Comparison of ENCODE assay signal across 1 cellular context in the genomic region with DNA sequence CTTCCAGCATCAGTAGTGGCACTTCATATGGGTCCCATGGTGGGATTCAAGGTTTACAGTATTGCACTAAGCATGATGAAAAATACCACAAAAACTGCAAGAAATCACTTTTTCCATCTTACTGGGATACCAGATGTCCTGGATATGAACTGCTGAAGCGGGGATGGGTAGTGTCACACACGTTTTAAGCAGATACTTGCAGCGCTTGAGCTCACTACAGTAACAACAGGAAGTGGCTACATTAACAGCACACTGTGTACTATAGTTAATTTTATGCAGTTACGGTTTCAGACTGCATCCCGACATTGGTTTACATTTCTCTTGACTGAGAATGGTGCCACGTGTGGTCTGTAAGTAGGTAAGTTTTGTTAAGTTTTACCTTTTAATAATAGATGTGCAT.
TF ChIP-seq lines count a peak whose summit lies in the region.

No MANE protein-coding gene starts in this region.

TF ChIP-seq in WTC11, 78 proteins besides CTCF, POLR2A, EP300 and RAD21 (continued from another document):
- TF ChIP-seq, protein P1, sequence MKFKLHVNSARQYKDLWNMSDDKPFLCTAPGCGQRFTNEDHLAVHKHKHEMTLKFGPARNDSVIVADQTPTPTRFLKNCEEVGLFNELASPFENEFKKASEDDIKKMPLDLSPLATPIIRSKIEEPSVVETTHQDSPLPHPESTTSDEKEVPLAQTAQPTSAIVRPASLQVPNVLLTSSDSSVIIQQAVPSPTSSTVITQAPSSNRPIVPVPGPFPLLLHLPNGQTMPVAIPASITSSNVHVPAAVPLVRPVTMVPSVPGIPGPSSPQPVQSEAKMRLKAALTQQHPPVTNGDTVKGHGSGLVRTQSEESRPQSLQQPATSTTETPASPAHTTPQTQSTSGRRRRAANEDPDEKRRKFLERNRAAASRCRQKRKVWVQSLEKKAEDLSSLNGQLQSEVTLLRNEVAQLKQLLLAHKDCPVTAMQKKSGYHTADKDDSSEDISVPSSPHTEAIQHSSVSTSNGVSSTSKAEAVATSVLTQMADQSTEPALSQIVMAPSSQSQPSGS (CRISPR knock-in tag; IDR thresholded peaks at IDR 0.05; ENCODE audit: borderline replicate concordance, low read depth): no peak
- TF ChIP-seq, protein P2, sequence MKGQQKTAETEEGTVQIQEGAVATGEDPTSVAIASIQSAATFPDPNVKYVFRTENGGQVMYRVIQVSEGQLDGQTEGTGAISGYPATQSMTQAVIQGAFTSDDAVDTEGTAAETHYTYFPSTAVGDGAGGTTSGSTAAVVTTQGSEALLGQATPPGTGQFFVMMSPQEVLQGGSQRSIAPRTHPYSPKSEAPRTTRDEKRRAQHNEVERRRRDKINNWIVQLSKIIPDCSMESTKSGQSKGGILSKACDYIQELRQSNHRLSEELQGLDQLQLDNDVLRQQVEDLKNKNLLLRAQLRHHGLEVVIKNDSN (CRISPR knock-in tag; IDR thresholded peaks at IDR 0.05): no peak
- TF ChIP-seq, protein P3, sequence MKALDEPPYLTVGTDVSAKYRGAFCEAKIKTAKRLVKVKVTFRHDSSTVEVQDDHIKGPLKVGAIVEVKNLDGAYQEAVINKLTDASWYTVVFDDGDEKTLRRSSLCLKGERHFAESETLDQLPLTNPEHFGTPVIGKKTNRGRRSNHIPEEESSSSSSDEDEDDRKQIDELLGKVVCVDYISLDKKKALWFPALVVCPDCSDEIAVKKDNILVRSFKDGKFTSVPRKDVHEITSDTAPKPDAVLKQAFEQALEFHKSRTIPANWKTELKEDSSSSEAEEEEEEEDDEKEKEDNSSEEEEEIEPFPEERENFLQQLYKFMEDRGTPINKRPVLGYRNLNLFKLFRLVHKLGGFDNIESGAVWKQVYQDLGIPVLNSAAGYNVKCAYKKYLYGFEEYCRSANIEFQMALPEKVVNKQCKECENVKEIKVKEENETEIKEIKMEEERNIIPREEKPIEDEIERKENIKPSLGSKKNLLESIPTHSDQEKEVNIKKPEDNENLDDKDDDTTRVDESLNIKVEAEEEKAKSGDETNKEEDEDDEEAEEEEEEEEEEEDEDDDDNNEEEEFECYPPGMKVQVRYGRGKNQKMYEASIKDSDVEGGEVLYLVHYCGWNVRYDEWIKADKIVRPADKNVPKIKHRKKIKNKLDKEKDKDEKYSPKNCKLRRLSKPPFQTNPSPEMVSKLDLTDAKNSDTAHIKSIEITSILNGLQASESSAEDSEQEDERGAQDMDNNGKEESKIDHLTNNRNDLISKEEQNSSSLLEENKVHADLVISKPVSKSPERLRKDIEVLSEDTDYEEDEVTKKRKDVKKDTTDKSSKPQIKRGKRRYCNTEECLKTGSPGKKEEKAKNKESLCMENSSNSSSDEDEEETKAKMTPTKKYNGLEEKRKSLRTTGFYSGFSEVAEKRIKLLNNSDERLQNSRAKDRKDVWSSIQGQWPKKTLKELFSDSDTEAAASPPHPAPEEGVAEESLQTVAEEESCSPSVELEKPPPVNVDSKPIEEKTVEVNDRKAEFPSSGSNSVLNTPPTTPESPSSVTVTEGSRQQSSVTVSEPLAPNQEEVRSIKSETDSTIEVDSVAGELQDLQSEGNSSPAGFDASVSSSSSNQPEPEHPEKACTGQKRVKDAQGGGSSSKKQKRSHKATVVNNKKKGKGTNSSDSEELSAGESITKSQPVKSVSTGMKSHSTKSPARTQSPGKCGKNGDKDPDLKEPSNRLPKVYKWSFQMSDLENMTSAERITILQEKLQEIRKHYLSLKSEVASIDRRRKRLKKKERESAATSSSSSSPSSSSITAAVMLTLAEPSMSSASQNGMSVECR (CRISPR knock-in tag; IDR thresholded peaks at IDR 0.05; ENCODE audit: borderline replicate concordance): no peak
TF ChIP-seq in WTC11: peak in this region for 0.
